ENCODE assay signal across 15 cellular contexts in the genomic region with DNA sequence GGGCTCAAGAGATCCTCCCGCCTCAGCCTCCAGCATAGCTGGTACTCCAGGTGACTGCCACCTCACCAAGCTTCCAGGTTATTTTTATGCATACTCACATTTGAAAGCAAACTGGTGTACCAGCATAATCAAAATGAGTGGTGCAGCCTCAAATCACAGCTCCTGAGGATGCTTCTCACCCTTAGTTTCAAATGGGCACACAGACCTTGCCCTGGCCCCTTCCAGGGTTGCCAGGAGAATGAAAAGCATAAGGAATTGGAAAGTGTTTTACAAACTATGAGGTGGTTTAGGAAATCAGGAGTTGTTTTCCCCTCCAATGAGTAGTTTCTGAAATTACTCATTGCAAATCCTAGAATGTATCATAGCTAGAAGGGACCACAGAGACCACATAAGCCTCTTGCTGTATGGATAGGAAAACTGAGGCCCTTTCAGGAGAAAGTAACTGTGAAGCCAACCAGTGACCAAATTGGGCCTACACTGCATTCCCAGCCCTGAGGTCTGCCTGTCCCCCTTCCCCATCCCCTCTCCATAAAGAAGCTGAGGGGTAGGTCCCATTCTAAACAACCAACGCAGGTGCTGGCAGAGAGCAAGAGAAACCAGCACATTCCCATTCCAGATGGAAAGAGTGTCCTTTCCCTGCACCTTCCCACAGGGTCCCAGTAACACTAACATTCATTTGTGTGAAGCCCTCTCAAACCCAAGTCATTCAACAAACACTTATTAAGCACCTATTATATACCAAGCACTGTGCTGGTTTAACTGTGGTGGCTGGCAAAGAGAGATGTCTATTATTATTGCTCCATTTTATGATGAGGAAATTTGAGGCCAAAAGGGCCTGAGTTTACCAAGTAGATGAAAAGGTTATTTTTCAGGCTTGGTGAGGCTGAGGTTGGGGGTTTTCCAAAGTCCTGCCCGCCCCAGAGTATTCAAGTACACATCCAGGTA. TPM values are rescaled to one million over a fixed set of nuclear protein-coding genes. Genes with fewer than 3 reads are reported as not detected.
DNase-seq lines count a peak whose midpoint lies in the region; ATAC-seq and TF ChIP-seq lines count a peak whose summit lies in the region.
"Had no signal": no experiment of that assay in that cellular context is flagged by ENCODE, and none has a peak within 500 bp of the region (broad histone marks: within the 10 kb centered on the region; RNA-seq: fewer than 3 reads in every experiment).

No MANE protein-coding gene starts in this region.

- CTCF ChIA-PET in CD8-positive, alpha-beta memory T cell (lab: Charles Lee): interaction anchor here (1.1 to 4.5 kb wide), 2 partner anchors 21 to 44 kb away, joined by 3 to 26 read pairs; a partner anchor contains a TSS

- no peak for ATAC-seq in psoas muscle
- ATAC-seq: activated CD4-positive, CD25-positive, alpha-beta regulatory T cell treated with anti-CD3 and anti-CD28 coated beads, Interleukin-2, amount 50 U/mL, for 24 hours had no signal

- DNase-seq in CD8-positive, alpha-beta memory T cell: no peak
- DNase-seq in mesothelial cell of epicardium (ENCODE audit: low spot score in 2 of 2, unreplicated experiment in 2 of 2): no peak
- no peak for DNase-seq in SHP77 (lab: John Stamatoyannopoulos, UW)
- DNase-seq in NCI-H1105 (lab: John Stamatoyannopoulos, UW): no peak
- no peak for DNase-seq in psoas muscle
- no peak for DNase-seq in pons (ENCODE audit: low spot score)
- DNase-seq: BE2C, DND-41, NCI-H1694 treated with DMSO at 0.1 percent for 48 hours, NCI-H524 treated with DMSO at 0.1 percent for 48 hours had no signal

- H3K27ac ChIP-seq in BLaER1 treated with 17β-estradiol and CSF1 and Interleukin-3, amounts not matched to agents 10 nM and 100 nM: peak overlapping the region in 9 of 11 experiments; percentile 65 to 96 (median 85); a peak in 18 of 22 replicates
- H3K27ac ChIP-seq in CD8-positive, alpha-beta memory T cell (ENCODE audit: low read depth, low read length): peak overlapping the region; percentile 22
- no peak overlapping the region for H3K27ac ChIP-seq in psoas muscle

- POLR2A ChIA-PET in CD8-positive, alpha-beta memory T cell (lab: Charles Lee): interaction anchor here (0.5 kb wide), 1 partner anchor 955 kb away, joined by 3 read pairs; no protein-coding TSS in a partner anchor

- no peak overlapping the region for H3K4me3 ChIP-seq in BLaER1 treated with 17β-estradiol and CSF1 and Interleukin-3, amounts not matched to agents 10 nM and 100 nM
- no peak overlapping the region for H3K4me3 ChIP-seq in CD8-positive, alpha-beta memory T cell (ENCODE audit: low read length)
- no peak overlapping the region for H3K4me3 ChIP-seq in psoas muscle

- no peaks in the 10 kb centered on the region for H3K27me3 Mint-ChIP-seq in CD8-positive, alpha-beta memory T cell
- H3K27me3 Mint-ChIP-seq in activated naive CD8-positive, alpha-beta T cell: no peaks in the 10 kb centered on the region
- no peaks in the 10 kb centered on the region for H3K27me3 Mint-ChIP-seq in mesothelial cell of epicardium (ENCODE audit: low read depth)

- peaks cover 33 to 41% (median 37%) of the 10 kb centered on the region in 3 donors for H3K4me1 Mint-ChIP-seq in CD8-positive, alpha-beta memory T cell
- peaks cover 49% of the 10 kb centered on the region for H3K4me1 Mint-ChIP-seq in activated naive CD8-positive, alpha-beta T cell (ENCODE audit: low read depth)
- peaks cover 29% of the 10 kb centered on the region for H3K4me1 Mint-ChIP-seq in mesothelial cell of epicardium

- H3K27me3 ChIP-seq in BLaER1 treated with 17β-estradiol and CSF1 and Interleukin-3, amounts not matched to agents 10 nM and 100 nM: no peaks in the 10 kb centered on the region
- H3K27me3 ChIP-seq in CD8-positive, alpha-beta memory T cell (ENCODE audit: insufficient read depth, low read length, poor library complexity, severe bottlenecking): no peaks in the 10 kb centered on the region
- H3K27me3 ChIP-seq in psoas muscle (ENCODE audit: insufficient read depth in 3 of 3, low read length in 2 of 3): no peaks in the 10 kb centered on the region
- H3K27me3 ChIP-seq: BE2C had no signal

- no peaks in the 10 kb centered on the region for H3K9me3 Mint-ChIP-seq in CD8-positive, alpha-beta memory T cell
- H3K9me3 Mint-ChIP-seq in activated naive CD8-positive, alpha-beta T cell (ENCODE audit: low read depth): no peaks in the 10 kb centered on the region
- H3K9me3 Mint-ChIP-seq in mesothelial cell of epicardium: no peaks in the 10 kb centered on the region

- no peaks in the 10 kb centered on the region for H3K9me3 ChIP-seq in BLaER1 treated with 17β-estradiol and CSF1 and Interleukin-3, amounts not matched to agents 10 nM and 100 nM (replicated peaks in 1 of 11)
- H3K9me3 ChIP-seq in CD8-positive, alpha-beta memory T cell (ENCODE audit: low read length): no peaks in the 10 kb centered on the region
- no peaks in the 10 kb centered on the region for H3K9me3 ChIP-seq in psoas muscle
- H3K9me3 ChIP-seq: BE2C had no signal

- no peak for TF ChIP-seq CTCF in mesothelial cell of epicardium (IDR thresholded peaks at IDR 0.05; ENCODE audit: unreplicated experiment)
- TF ChIP-seq CTCF in psoas muscle (IDR thresholded peaks at IDR 0.05): no peak

- H3K36me3 Mint-ChIP-seq in CD8-positive, alpha-beta memory T cell: no peaks in the 10 kb centered on the region
- H3K36me3 Mint-ChIP-seq in activated naive CD8-positive, alpha-beta T cell: no peaks in the 10 kb centered on the region
- H3K36me3 Mint-ChIP-seq in mesothelial cell of epicardium: no peaks in the 10 kb centered on the region

- peak overlapping the region in 9 of 11 experiments; percentile 34 to 96 (median 59); a peak in 16 of 22 replicates for H3K9ac ChIP-seq in BLaER1 treated with 17β-estradiol and CSF1 and Interleukin-3, amounts not matched to agents 10 nM and 100 nM

- H3K4me1 ChIP-seq in BLaER1 treated with 17β-estradiol and CSF1 and Interleukin-3, amounts not matched to agents 10 nM and 100 nM: peaks cover 61 to 93% (median 90%) of the 10 kb centered on the region in 10 experiments
- H3K4me1 ChIP-seq in CD8-positive, alpha-beta memory T cell (ENCODE audit: insufficient read depth, low read length): peaks cover 37% of the 10 kb centered on the region
- H3K4me1 ChIP-seq in psoas muscle: peaks cover 4% of the 10 kb centered on the region

- intact Hi-C loops in psoas muscle (cut with DNase I): no loop called here

- peaks cover 0 to 13% (median 5%) of the 10 kb centered on the region in 11 experiments; a peak in 6 of 22 replicates for H3K36me3 ChIP-seq in BLaER1 treated with 17β-estradiol and CSF1 and Interleukin-3, amounts not matched to agents 10 nM and 100 nM
- no peaks in the 10 kb centered on the region for H3K36me3 ChIP-seq in CD8-positive, alpha-beta memory T cell (ENCODE audit: insufficient read depth, low read length)
- no peaks in the 10 kb centered on the region for H3K36me3 ChIP-seq in psoas muscle (ENCODE audit: insufficient read depth in 1 of 2, low read depth in 1 of 2)

- H3K27ac Mint-ChIP-seq in CD8-positive, alpha-beta memory T cell: peak overlapping the region; percentile 23 to 90 (median 72)
- H3K27ac Mint-ChIP-seq in activated naive CD8-positive, alpha-beta T cell: peak overlapping the region; percentile 2
- peak overlapping the region; percentile 95 for H3K27ac Mint-ChIP-seq in mesothelial cell of epicardium

- 92 to 95% (median 94%) methylated on average over 3 of the region's 3 CpGs for WGBS in psoas muscle, 3 donors

- H3K4me2 ChIP-seq in BLaER1 treated with 17β-estradiol and CSF1 and Interleukin-3, amounts not matched to agents 10 nM and 100 nM: peak overlapping the region; percentile 82 to 96 (median 87); a peak in 21 of 22 replicates

- H3K4me3 Mint-ChIP-seq in CD8-positive, alpha-beta memory T cell: peak overlapping the region in 2 of 7 donors; percentile 34 to 73
- peak overlapping the region; percentile 46 for H3K4me3 Mint-ChIP-seq in activated naive CD8-positive, alpha-beta T cell
- no peak overlapping the region for H3K4me3 Mint-ChIP-seq in mesothelial cell of epicardium

- peaks cover 0 to 24% (median 20%) of the 10 kb centered on the region in 11 experiments; a peak in 15 of 22 replicates for H4K20me1 ChIP-seq in BLaER1 treated with 17β-estradiol and CSF1 and Interleukin-3, amounts not matched to agents 10 nM and 100 nM

RNA-seq across cellular contexts. Expression of a gene that starts 2.1 kb away (rescaled TPM):
- total RNA-seq in CD8-positive, alpha-beta memory T cell: 10 to 100 TPM; 68.8 to 72.3 TPM
- 0.52 TPM for polyA plus RNA-seq in CD8-positive, alpha-beta memory T cell
- 16.7 to 18.1 TPM (median 16.9 TPM) in 3 replicates for total RNA-seq in mesothelial cell of epicardium
- 1 to 10 TPM in 2 of 4 donors, under 1 TPM in 2; 0.73 to 1.3 (median 0.94) TPM for total RNA-seq in psoas muscle
- polyA plus RNA-seq in psoas muscle: 1 to 10 TPM in 1 of 3 donors, under 1 TPM in 2; 0.79 to 6.5 (median 0.84) TPM

RNA-seq across cellular contexts. Expression of a gene that starts 14.0 kb away (rescaled TPM):
- total RNA-seq in CD8-positive, alpha-beta memory T cell: 10 to 100 TPM; 19.0 to 20.6 TPM
- polyA plus RNA-seq in CD8-positive, alpha-beta memory T cell: 2.7 TPM
- total RNA-seq in mesothelial cell of epicardium (58.4 to 60.1 TPM (median 58.6 TPM) in 3 replicates), psoas muscle (10 to 100 TPM; 57.9 to 98.0 (median 77.3) TPM)
- polyA plus RNA-seq in psoas muscle: 10 to 100 TPM; 37.8 to 72.0 (median 63.7) TPM

RNA-seq across cellular contexts. Expression of a gene that starts 21.5 kb away (rescaled TPM):
- 1 to 10 TPM; 3.8 to 4.6 TPM for total RNA-seq in CD8-positive, alpha-beta memory T cell
- 6.6 TPM for polyA plus RNA-seq in CD8-positive, alpha-beta memory T cell
- 0.63 to 0.86 TPM (median 0.66 TPM) in 3 replicates for total RNA-seq in mesothelial cell of epicardium
- total RNA-seq in psoas muscle: under 1 TPM in 3 of 4 donors, not detected in 1; 0.27 to 0.42 (median 0.37) TPM
- polyA plus RNA-seq in psoas muscle: under 1 TPM; 0.04 to 0.74 (median 0.42) TPM

RNA-seq across cellular contexts. Expression of a gene that starts 26.1 kb away (rescaled TPM):
- total RNA-seq in CD8-positive, alpha-beta memory T cell: under 1 TPM; 0.16 to 0.24 TPM
- polyA plus RNA-seq in CD8-positive, alpha-beta memory T cell: not detected
- total RNA-seq in mesothelial cell of epicardium (0.09 to 0.20 TPM (median 0.11 TPM) in 3 replicates), psoas muscle (not detected)
- polyA plus RNA-seq in psoas muscle: under 1 TPM in 2 of 3 donors, not detected in 1; 0.05 to 0.08 TPM
- total RNA-seq: cardiac septum, subcutaneous adipose tissue had no signal

RNA-seq across cellular contexts. Expression of a gene that starts 31.8 kb away (rescaled TPM):
- 1 to 10 TPM; 8.4 to 9.1 TPM for total RNA-seq in CD8-positive, alpha-beta memory T cell
- polyA plus RNA-seq in CD8-positive, alpha-beta memory T cell: 23.6 TPM
- 7.0 to 7.5 TPM (median 7.4 TPM) in 3 replicates for total RNA-seq in mesothelial cell of epicardium
- total RNA-seq in psoas muscle: 10 to 100 TPM in 1 of 4 donors, 1 to 10 TPM in 3; 4.2 to 10.6 (median 5.1) TPM
- 1 to 10 TPM; 1.9 to 6.0 (median 3.4) TPM for polyA plus RNA-seq in psoas muscle

Comparison
In these comparisons a context has a peak if more than half of its experiments do, and no peak if none do; other contexts are left out.
1. H3K27ac Mint-ChIP-seq: peak in every context shown above with its lines; median percentile 95 in mesothelial cell of epicardium; 72 in CD8-positive, alpha-beta memory T cell; 2 in activated naive CD8-positive, alpha-beta T cell.